2 cellular contexts compared by ENCODE assay signal in the genomic region with DNA sequence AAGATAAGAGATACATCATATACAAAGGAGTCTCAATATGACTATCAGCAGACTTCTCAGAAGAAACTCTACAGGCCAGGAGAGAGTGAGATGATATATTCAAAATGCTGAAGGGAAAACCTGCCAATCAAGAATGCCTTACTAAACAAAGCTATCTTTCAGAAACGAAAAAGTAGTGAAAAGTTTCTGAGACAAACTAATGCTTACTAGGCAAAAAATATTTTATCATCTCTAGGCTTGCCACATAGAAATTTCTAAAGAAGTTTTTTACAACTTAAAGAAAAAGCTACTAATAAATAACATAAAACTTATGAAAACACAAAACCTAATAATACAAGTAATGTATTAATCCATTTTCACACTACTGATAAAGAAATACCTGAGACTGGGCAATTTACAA.
TF ChIP-seq lines count a peak whose summit lies in the region.

No MANE protein-coding gene starts in this region.

TF ChIP-seq in HepG2, 621 proteins besides CTCF, POLR2A, EP300 and RAD21:
- peak; percentile 66; the same call in 1 of the 2 replicates for TF ChIP-seq MAFF (IDR thresholded peaks at IDR 0.05; ENCODE audit: low read depth, low read length)
- TF ChIP-seq ZNF180 (CRISPR knock-in tag; IDR thresholded peaks at IDR 0.05; ENCODE audit: borderline replicate concordance, low read depth) = no peak
- no peak for TF ChIP-seq ZNF737 (CRISPR knock-in tag; IDR thresholded peaks at IDR 0.05; ENCODE audit: borderline replicate concordance)
- peak; percentile 51 to 85 for TF ChIP-seq MAFK (conservative IDR thresholded peaks at IDR 0.05 in 1 of 2, IDR thresholded peaks at IDR 0.05 in 1 of 2; ENCODE audit: low read length in 2 of 2)
- TF ChIP-seq HNRNPH1 (optimal IDR thresholded peaks at IDR 0.05; ENCODE audit: low read depth, low read length) = no peak
- TF ChIP-seq MAX (IDR thresholded peaks at IDR 0.05) = no peak
TF ChIP-seq in HepG2: peak in this region for 2.

TF ChIP-seq in K562, 482 proteins besides CTCF, POLR2A, EP300 and RAD21:
- TF ChIP-seq MAFK (IDR thresholded peaks at IDR 0.05; ENCODE audit: low read length) (peak; percentile 29; the same call in 1 of the 2 replicates), ZNF79 (CRISPR knock-in tag; IDR thresholded peaks at IDR 0.05; ENCODE audit: low read depth) (no peak), ZNF316 (IDR thresholded peaks at IDR 0.05) (peak; percentile 62; the same call in 1 of the 2 replicates), ZNF124 (CRISPR knock-in tag; IDR thresholded peaks at IDR 0.05) (no peak), MAFG (tag; conservative IDR thresholded peaks at IDR 0.05) (peak; percentile 52), MAFF (IDR thresholded peaks at IDR 0.05; ENCODE audit: low read length) (peak; percentile 31; the same call in 1 of the 2 replicates), C11orf30 (IDR thresholded peaks at IDR 0.05; ENCODE audit: low read depth) (peak; percentile 25; the same call in 1 of the 2 replicates), ZNF384 (IDR thresholded peaks at IDR 0.05; ENCODE audit: low read depth, low read length) (no peak)
